32 cellular contexts compared by ENCODE assay signal in the genomic region with DNA sequence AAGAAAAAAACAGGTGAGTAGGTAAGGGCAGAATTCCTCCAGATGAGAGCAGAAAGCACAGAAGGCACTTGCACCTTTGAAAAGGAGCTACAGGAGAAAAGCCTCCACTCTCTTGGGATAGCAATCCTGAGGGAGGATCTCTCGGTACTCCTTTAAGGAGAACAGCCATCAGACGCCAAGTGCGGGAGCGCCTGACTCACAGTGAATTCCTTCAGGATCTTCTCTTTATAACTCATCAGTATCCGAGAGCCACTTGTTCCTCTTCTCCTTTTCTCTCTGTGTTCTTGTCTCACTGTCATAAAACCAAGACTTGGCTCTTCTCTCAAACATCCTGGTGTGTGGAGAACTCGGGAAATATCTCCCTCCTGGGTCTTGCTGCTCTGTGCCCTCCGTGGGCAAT. TPM values are rescaled to one million over a fixed set of nuclear protein-coding genes. Genes with fewer than 3 reads are reported as not detected.
"Had no signal": no experiment of that assay in that cellular context is flagged by ENCODE, and none has a peak within 500 bp of the region (broad histone marks: within the 10 kb centered on the region; RNA-seq: fewer than 3 reads in every experiment).

No MANE protein-coding gene starts in this region.

- H3K27ac ChIP-seq: esophagus squamous epithelium, heart right ventricle, lower lobe of right lung, parathyroid adenoma, sigmoid colon, skin epidermis, spleen, testis, tibial artery had no signal

- H3K27me3 ChIP-seq: esophagus squamous epithelium, sigmoid colon, testis, tibial artery had no signal

- DNase-seq: cortex of kidney; effector memory CD8-positive, alpha-beta T cell; erythroblast; esophagus squamous epithelium; foreskin melanocyte; glutamatergic neuron; heart right ventricle; hypothalamus; immature natural killer cell; islet precursor cell; kidney glomerular epithelial cell; left ventricle myocardium superior; lower lobe of right lung; natural killer cell; right cardiac atrium; sigmoid colon; spleen; stimulated activated CD4-positive, alpha-beta T cell treated with anti-CD3 and anti-CD28 coated beads, Interleukin-4, amount 100 ng/mL, for 4 hours; stimulated activated naive CD8-positive, alpha-beta T cell treated with anti-CD3 and anti-CD28 coated beads, Interleukin-15, Interleukin-2, amounts not matched to agents 100 U/mL and 50 U/mL, for 24 hours; substantia nigra; testis; tibial artery had no signal

- H3K9me3 ChIP-seq: esophagus squamous epithelium, heart right ventricle, lower lobe of right lung, sigmoid colon, spleen, testis, tibial artery had no signal

- FAIRE-seq: endometrium had no signal

- H3K4me3 ChIP-seq: esophagus squamous epithelium, heart right ventricle, lower lobe of right lung, sigmoid colon, skin epidermis, spleen, testis, tibial artery had no signal

- H2AFZ ChIP-seq: parathyroid adenoma had no signal

- H3K36me3 ChIP-seq: esophagus squamous epithelium, heart right ventricle, lower lobe of right lung, sigmoid colon, spleen, tibial artery had no signal

- H3K79me2 ChIP-seq: parathyroid adenoma had no signal

- H3K9ac ChIP-seq: parathyroid adenoma had no signal

- H3K4me1 ChIP-seq: heart right ventricle, lower lobe of right lung, parathyroid adenoma, sigmoid colon, spleen, testis, tibial artery had no signal

RNA-seq across cellular contexts. Expression of gene GOLGA8J, which starts 10.1 kb away (rescaled TPM):
- total RNA-seq: dermis microvascular lymphatic vessel endothelial cell, esophagus squamous epithelium, left ventricle myocardium superior, mesenteric fat pad, myocyte, osteoblast, progenitor cell of endocrine pancreas, urinary bladder had no signal
- polyA plus RNA-seq: neural cell, right cardiac atrium, sigmoid colon, spleen, urinary bladder had no signal
